Comparison of ENCODE assay signal across 8 cellular contexts in the genomic region with DNA sequence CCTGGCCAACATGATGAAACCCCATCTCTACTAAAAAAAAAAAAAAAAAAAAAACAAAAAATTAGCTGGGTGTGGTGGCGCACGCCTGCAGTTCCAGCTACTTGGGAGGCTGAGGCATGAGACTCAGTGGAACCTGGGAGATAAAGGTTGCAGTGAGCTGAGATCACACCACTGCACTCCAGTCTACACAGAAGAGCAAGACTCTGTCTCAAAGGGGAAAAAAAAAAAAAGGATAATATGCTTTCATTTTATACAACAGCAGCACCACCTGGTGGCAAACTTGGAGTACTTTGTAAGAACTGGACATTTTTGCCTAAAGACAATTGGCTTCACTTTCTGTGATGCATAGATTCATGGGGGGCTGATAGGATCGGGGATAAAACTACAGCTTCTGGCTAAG. TPM values are rescaled to one million over a fixed set of nuclear protein-coding genes. Genes with fewer than 3 reads are reported as not detected.
A peak's percentile ranks its signal among the peaks of the same experiment; 100 is the strongest.
DNase-seq lines count a peak whose midpoint lies in the region; ATAC-seq and TF ChIP-seq lines count a peak whose summit lies in the region.

No MANE protein-coding gene starts in this region.

- DNase-seq in DMS 273 (lab: John Stamatoyannopoulos, UW; ENCODE audit: unreplicated experiment) = peak; percentile 83
- DNase-seq in KG1 (lab: John Stamatoyannopoulos, UW) = peak; percentile 50
- DNase-seq in RWPE1 (ENCODE audit: low spot score) = peak; percentile 55
- DNase-seq in activated gamma-delta T cell treated with anti-CD3 and anti-CD28 coated beads, Interleukin-2, amount 50 U/mL, for 16 hours (ENCODE audit: low read depth) = peak; percentile 43
- DNase-seq in glomerular endothelial cell (ENCODE audit: extremely low read depth, low read depth, low spot score) = peak; percentile 64
- DNase-seq in retinal pigment epithelial cell (ENCODE audit: low read depth) = no peak

- POLR2A ChIA-PET in RWPE1 (lab: Yijun Ruan, JAX; ENCODE audit: low non-redundant PET) = no interaction called here

- CTCF ChIA-PET in RWPE1 (lab: Yijun Ruan, JAX) = interaction anchor here (0.6 to 4.1 kb wide), 16 partner anchors 11 to 477 kb away, joined by 3 to 36 read pairs (median 4); partner anchors contain the start of gene HAS3

- ATAC-seq in HG02623 (IDR thresholded peaks at IDR 0.05; ENCODE audit: unreplicated experiment) (no peak), HG03469 (IDR thresholded peaks at IDR 0.05; ENCODE audit: unreplicated experiment) (no peak)

- TF ChIP-seq CTCF in RWPE1 (conservative IDR thresholded peaks at IDR 0.05; ENCODE audit: low read depth) (peak; percentile 64), retinal pigment epithelial cell (conservative IDR thresholded peaks at IDR 0.05; ENCODE audit: low read depth, low read length) (peak; percentile 68)

- no peak overlapping the region for H3K27ac ChIP-seq in RWPE1

- H3K4me3 ChIP-seq in retinal pigment epithelial cell (ENCODE audit: low read length) = no peak overlapping the region

RNA-seq across cellular contexts. Expression of gene CHTF8, which starts 8.5 kb away (rescaled TPM):
- total RNA-seq in glomerular endothelial cell = 109 and 118 TPM in 2 replicates

RNA-seq across cellular contexts. Expression of gene UTP4, which starts 8.6 kb away (rescaled TPM):
- 25.6 and 31.5 TPM in 2 replicates for total RNA-seq in glomerular endothelial cell

RNA-seq across cellular contexts. Expression of gene HAS3, which starts 18.4 kb away (rescaled TPM):
- total RNA-seq in glomerular endothelial cell = 0.70 and 6.2 TPM in 2 replicates
